Comparison of ENCODE assay signal across 8 cellular contexts in the genomic region with DNA sequence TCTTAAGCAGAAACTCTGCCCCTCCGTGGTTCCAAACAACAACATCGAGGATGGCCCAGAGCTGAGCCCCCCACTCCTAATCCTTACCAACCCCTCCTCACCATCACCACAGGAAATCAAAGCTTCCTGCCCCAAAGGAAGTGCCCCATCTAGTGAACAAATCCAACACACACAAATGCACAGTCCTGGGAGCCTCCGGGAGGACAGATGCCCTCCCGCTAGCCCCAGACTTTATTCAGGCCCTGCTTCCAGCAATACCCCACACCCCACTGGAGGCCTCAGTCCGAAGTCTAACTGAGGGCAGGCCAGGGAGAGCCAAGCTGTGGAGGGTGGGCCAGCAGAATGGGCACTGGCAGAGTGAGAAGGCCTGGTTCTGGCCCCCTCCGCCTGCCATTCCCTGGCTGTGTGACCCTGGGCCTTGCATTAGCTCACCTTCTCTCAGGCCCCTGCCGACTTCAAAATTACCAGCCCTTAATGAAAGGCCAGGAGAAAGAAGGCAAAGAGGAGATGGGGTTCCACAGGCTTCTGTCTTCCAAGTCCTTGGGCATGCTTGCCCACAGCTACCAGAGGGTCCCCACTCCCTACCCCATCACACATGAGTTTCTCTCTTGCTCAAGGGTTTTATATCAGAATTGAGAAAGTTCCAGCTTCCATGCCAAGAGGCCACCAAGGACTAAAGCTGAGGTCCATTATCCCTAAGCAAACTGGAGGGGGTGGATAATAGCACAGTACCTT. TPM values are rescaled to one million over a fixed set of nuclear protein-coding genes. Genes with fewer than 3 reads are reported as not detected.
A peak's percentile ranks its signal among the peaks of the same experiment; 100 is the strongest.
DNase-seq lines count a peak whose midpoint lies in the region; ATAC-seq, FAIRE-seq and TF ChIP-seq lines count a peak whose summit lies in the region.

No MANE protein-coding gene starts in this region.

- POLR2A ChIA-PET in HepG2 (lab: Yijun Ruan, JAX) = interaction anchor here (0.8 to 2.0 kb wide), 5 partner anchors 9 to 40 kb away, joined by 3 to 7 read pairs (median 4); no protein-coding TSS in a partner anchor

- H3K79me2 ChIP-seq in HepG2 (ENCODE audit: insufficient read depth, low read length) = no peaks in the 10 kb centered on the region

- FAIRE-seq in HepG2 (lab: Jason Lieb, UNC) = peak; percentile 72

- peak; percentile 42 to 44 for DNase-seq in activated CD4-positive, alpha-beta T cell treated with anti-CD3 and anti-CD28 coated beads, Interleukin-2, amount 50 U/mL, for 48 hours
- DNase-seq in activated CD4-positive, alpha-beta T cell treated with anti-CD3 and anti-CD28 coated beads, Interleukin-2, amount 50 U/mL, for 1 hour = no peak
- DNase-seq in HepG2 (ENCODE audit: low spot score) (peak; percentile 50), tibial artery (no peak), HT-29 (ENCODE audit: low spot score) (no peak), T-helper 9 cell (no peak)

- intact Hi-C loops in HepG2 (cut with micrococcal nuclease; ENCODE audit: unreplicated experiment) (no loop called here), tibial artery (cut with DNase I; ENCODE audit: low total_unique reads) (no loop called here)

- TF ChIP-seq POLR2A in HepG2 (IDR thresholded peaks at IDR 0.05; ENCODE audit: insufficient read depth in 1 of 2, low read depth in 2 of 2, low read length in 2 of 2) = no peak

- H2AFZ ChIP-seq in HepG2 (ENCODE audit: low read length) = no peak overlapping the region

- no TSS peak for BruUV-seq in HepG2 (replicated peaks; lab: Mats Ljungman, UMichigan)

- H3K27ac ChIP-seq in adipose tissue (ENCODE audit: low read depth, low read length) (peak overlapping the region; percentile 88), HepG2 (ENCODE audit: extremely low read length, insufficient read depth, low read length) (no peak overlapping the region), tibial artery (peak overlapping the region; percentile 91 to 99)

- H3K9ac ChIP-seq in HepG2 (ENCODE audit: insufficient read depth, low read depth, low read length) = 0 out of 2 replicates have a peak overlapping the region, but pooled peaks have one; percentile 12

- H3K4me3 ChIP-seq in HepG2 (replicated peaks in 1 of 3; ENCODE audit: insufficient read depth in 1 of 3, low read depth in 2 of 3, low read length in 3 of 3) (peak overlapping the region in 2 of 3 experiments; percentile 4 to 11; a peak in 3 of 6 replicates), tibial artery (peak overlapping the region; percentile 62 to 81)

- peak overlapping the region; percentile 82 for H3K4me2 ChIP-seq in HepG2 (ENCODE audit: low read depth, low read length)

- H3K4me1 ChIP-seq in HepG2 (ENCODE audit: insufficient read depth, low read length) (peaks cover 52% of the 10 kb centered on the region), tibial artery (peaks cover 9 to 83% (median 78%) of the 10 kb centered on the region in 4 donors)

- H3K27me3 ChIP-seq in HepG2 (ENCODE audit: control insufficient read depth in 1 of 2, insufficient read depth in 2 of 2, low read length in 2 of 2) = peaks cover 0 to 8% of the 10 kb centered on the region in 2 experiments; a peak in 3 of 5 replicates
- H3K27me3 ChIP-seq in tibial artery = no peaks in the 10 kb centered on the region

- CTCF ChIA-PET in HepG2 (lab: Yijun Ruan, JAX; ENCODE audit: low intra/inter-chr PET ratio, low total read pairs) = interaction anchor here (1.6 kb wide), 1 partner anchor 20 kb away, joined by 4 read pairs; no protein-coding TSS in a partner anchor

- TF ChIP-seq CTCF in HepG2 (CRISPR knock-in tag; IDR thresholded peaks at IDR 0.05) = peak; percentile 56
- TF ChIP-seq CTCF in tibial artery (IDR thresholded peaks at IDR 0.05) = peak in 1 of 2 experiments; percentile 32

- ATAC-seq in HepG2 (peak; percentile 21), HG03108 (IDR thresholded peaks at IDR 0.05; ENCODE audit: unreplicated experiment) (no peak)

- TF ChIP-seq EP300 in HepG2 (IDR thresholded peaks at IDR 0.05; ENCODE audit: low read depth in 2 of 2, low read length in 2 of 2) = no peak
- no peak for TF ChIP-seq EP300 in HepG2 (CRISPR knock-in tag; IDR thresholded peaks at IDR 0.05; ENCODE audit: borderline replicate concordance)

- no peaks in the 10 kb centered on the region for H3K9me3 ChIP-seq in HepG2 (ENCODE audit: low read length)
- H3K9me3 ChIP-seq in tibial artery = no peaks in the 10 kb centered on the region

- H3K36me3 ChIP-seq in HepG2 (replicated peaks in 1 of 2; ENCODE audit: control insufficient read depth in 1 of 2, insufficient read depth in 2 of 2, low read length in 2 of 2) (no peaks in the 10 kb centered on the region), tibial artery (no peaks in the 10 kb centered on the region)

- TF ChIP-seq RAD21 in HepG2 (CRISPR knock-in tag; IDR thresholded peaks at IDR 0.05) = no peak

- in situ Hi-C loops in HepG2 (cut with HindIII; ENCODE audit: extremely low pct_ligation_motif_present, low pct_unique_long_range_greater_than_20kb) = no loop called here

- 17 to 63% (median 18%) methylated on average over 7 of the region's 7 CpGs for WGBS in adipose tissue, 3 donors
- 32% methylated on average over 5 of the region's 7 CpGs for WGBS in HepG2 (ENCODE audit: low lambda C conversion rate)

- H4K20me1 ChIP-seq in HepG2 (ENCODE audit: insufficient read depth, low read length) = peaks cover 4% of the 10 kb centered on the region; the same call in 1 of the 2 replicates

RNA-seq across cellular contexts. Expression of gene HDAC7, which starts 2.3 kb away (rescaled TPM):
- polyA plus RNA-seq in adipose tissue = 100 to 1,000 TPM in 1 of 3 donors, 10 to 100 TPM in 2; 18.9 to 107 (median 59.0) TPM
- 3.7 and 4.6 TPM in 2 replicates for total RNA-seq in HepG2 (2016; rRNA removed; fragmentation: Illumina TruSeq; extraction: Trizol)
- 1.5 and 2.7 TPM in 2 replicates for total RNA-seq in HepG2 (2016; cell fraction: cytosol; rRNA removed; fragmentation: Illumina TruSeq; extraction: Trizol; ENCODE audit: low read depth)
- total RNA-seq in HepG2 (2016; cell fraction: insoluble cytoplasmic fraction; rRNA removed; fragmentation: Illumina TruSeq; extraction: Trizol) = 3.3 and 5.0 TPM in 2 replicates
- total RNA-seq in HepG2 (2016; cell fraction: membrane; rRNA removed; fragmentation: Illumina TruSeq; extraction: Trizol) = 4.5 and 5.3 TPM in 2 replicates
- total RNA-seq in HepG2 (2016; cell fraction: nucleus; rRNA removed; fragmentation: Illumina TruSeq; extraction: Trizol) = 5.2 and 5.6 TPM in 2 replicates
- 8.5 and 10.8 TPM in 2 replicates for polyA plus RNA-seq in HepG2 (2011; rRNA removed)
- 3.4 and 5.9 TPM in 2 replicates for polyA plus RNA-seq in HepG2 (2011; cell fraction: cytosol; rRNA removed)
- polyA plus RNA-seq in HepG2 (2011; cell fraction: nucleus; rRNA removed) = 44.6 and 61.9 TPM in 2 replicates
- polyA plus RNA-seq in HepG2 (2012) = 3.9 and 6.2 TPM in 2 replicates
- polyA plus RNA-seq in HepG2 (2016; cell fraction: cytosol; fragmentation: Illumina TruSeq; extraction: Trizol; ENCODE audit: low read depth) = 1.6 and 1.8 TPM in 2 replicates
- 7.3 and 8.0 TPM in 2 replicates for polyA plus RNA-seq in HepG2 (2016; cell fraction: insoluble cytoplasmic fraction; fragmentation: Illumina TruSeq; extraction: Trizol; ENCODE audit: low read depth)
- 5.0 and 6.0 TPM in 2 replicates for polyA plus RNA-seq in HepG2 (2016; cell fraction: membrane; fragmentation: Illumina TruSeq; extraction: Trizol; ENCODE audit: low read depth)
- 15.8 and 16.2 TPM in 2 replicates for polyA plus RNA-seq in HepG2 (2016; cell fraction: nucleus; fragmentation: Illumina TruSeq; extraction: Trizol; ENCODE audit: insufficient read depth, low read depth)
- 11.8 and 35.8 TPM in 2 replicates for polyA minus RNA-seq in HepG2 (2011; rRNA and poly(A)+ RNA removed; ENCODE audit: low replicate concordance)
- 2.3 and 4.6 TPM in 2 replicates for polyA minus RNA-seq in HepG2 (2011; cell fraction: cytosol; rRNA and poly(A)+ RNA removed)
- polyA minus RNA-seq in HepG2 (2011; cell fraction: nucleus; rRNA and poly(A)+ RNA removed) = 6.8 and 9.5 TPM in 2 replicates
- 51.7 and 55.6 TPM in 2 replicates for total RNA-seq in HT-29 (2014; rRNA removed; shearing (Covaris generic))

RNA-seq across cellular contexts. Expression of gene SLC48A1, which starts 44.4 kb away (rescaled TPM):
- polyA plus RNA-seq in adipose tissue (10 to 100 TPM in 2 of 3 donors, 1 to 10 TPM in 1; 9.8 to 21.4 (median 17.0) TPM), HepG2 (2011; rRNA removed) (2.2 and 3.1 TPM in 2 replicates)
- total RNA-seq in HepG2 (2016; rRNA removed; fragmentation: Illumina TruSeq; extraction: Trizol) = 2.6 and 3.7 TPM in 2 replicates
- total RNA-seq in HepG2 (2016; cell fraction: cytosol; rRNA removed; fragmentation: Illumina TruSeq; extraction: Trizol; ENCODE audit: low read depth) = 2.3 and 3.1 TPM in 2 replicates
- total RNA-seq in HepG2 (2016; cell fraction: insoluble cytoplasmic fraction; rRNA removed; fragmentation: Illumina TruSeq; extraction: Trizol) = 2.3 and 3.4 TPM in 2 replicates
- 5.0 and 6.3 TPM in 2 replicates for total RNA-seq in HepG2 (2016; cell fraction: membrane; rRNA removed; fragmentation: Illumina TruSeq; extraction: Trizol)
- 2.5 and 2.6 TPM in 2 replicates for total RNA-seq in HepG2 (2016; cell fraction: nucleus; rRNA removed; fragmentation: Illumina TruSeq; extraction: Trizol)
- polyA plus RNA-seq in HepG2 (2011; cell fraction: cytosol; rRNA removed) = 2.4 and 2.6 TPM in 2 replicates
- polyA plus RNA-seq in HepG2 (2011; cell fraction: nucleus; rRNA removed) = 3.1 and 4.1 TPM in 2 replicates
- polyA plus RNA-seq in HepG2 (2012) = 2.1 and 3.5 TPM in 2 replicates
- polyA plus RNA-seq in HepG2 (2016; cell fraction: cytosol; fragmentation: Illumina TruSeq; extraction: Trizol; ENCODE audit: low read depth) = 3.8 and 3.9 TPM in 2 replicates
- polyA plus RNA-seq in HepG2 (2016; cell fraction: insoluble cytoplasmic fraction; fragmentation: Illumina TruSeq; extraction: Trizol; ENCODE audit: low read depth) = 2.6 and 3.2 TPM in 2 replicates
- 6.3 and 6.9 TPM in 2 replicates for polyA plus RNA-seq in HepG2 (2016; cell fraction: membrane; fragmentation: Illumina TruSeq; extraction: Trizol; ENCODE audit: low read depth)
- 5.6 and 6.3 TPM in 2 replicates for polyA plus RNA-seq in HepG2 (2016; cell fraction: nucleus; fragmentation: Illumina TruSeq; extraction: Trizol; ENCODE audit: insufficient read depth, low read depth)
- polyA minus RNA-seq in HepG2 (2011; rRNA and poly(A)+ RNA removed; ENCODE audit: low replicate concordance) = 5.7 and 45.5 TPM in 2 replicates
- 1.5 and 2.1 TPM in 2 replicates for polyA minus RNA-seq in HepG2 (2011; cell fraction: cytosol; rRNA and poly(A)+ RNA removed)
- 1.7 and 2.8 TPM in 2 replicates for polyA minus RNA-seq in HepG2 (2011; cell fraction: nucleus; rRNA and poly(A)+ RNA removed)
- total RNA-seq in HT-29 (2014; rRNA removed; shearing (Covaris generic)) = 31.1 and 35.7 TPM in 2 replicates

RNA-seq across cellular contexts. Expression of gene RAPGEF3, which starts 58.8 kb away (rescaled TPM):
- polyA plus RNA-seq in adipose tissue = 100 to 1,000 TPM in 1 of 3 donors, 10 to 100 TPM in 2; 11.6 to 239 (median 57.9) TPM
- total RNA-seq in HepG2 (2016; rRNA removed; fragmentation: Illumina TruSeq; extraction: Trizol) = 0.07 TPM in 1 of 2 replicates, not detected in the other
- not detected in 2 replicates for total RNA-seq in HepG2 (2016; cell fraction: cytosol; rRNA removed; fragmentation: Illumina TruSeq; extraction: Trizol; ENCODE audit: low read depth)
- total RNA-seq in HepG2 (2016; cell fraction: insoluble cytoplasmic fraction; rRNA removed; fragmentation: Illumina TruSeq; extraction: Trizol) = 0.09 TPM in 1 of 2 replicates, not detected in the other
- 0.03 TPM in 1 of 2 replicates, not detected in the other for total RNA-seq in HepG2 (2016; cell fraction: membrane; rRNA removed; fragmentation: Illumina TruSeq; extraction: Trizol)
- total RNA-seq in HepG2 (2016; cell fraction: nucleus; rRNA removed; fragmentation: Illumina TruSeq; extraction: Trizol) = 0.40 TPM in 1 of 2 replicates, not detected in the other
- polyA plus RNA-seq in HepG2 (2011; rRNA removed) = 0.07 and 0.37 TPM in 2 replicates
- polyA plus RNA-seq in HepG2 (2011; cell fraction: cytosol; rRNA removed) = 0.05 and 0.13 TPM in 2 replicates
- polyA plus RNA-seq in HepG2 (2011; cell fraction: nucleus; rRNA removed) = 0.56 and 0.95 TPM in 2 replicates
- polyA plus RNA-seq in HepG2 (2012) = 0.11 and 0.16 TPM in 2 replicates
- not detected in 2 replicates for polyA plus RNA-seq in HepG2 (2016; cell fraction: cytosol; fragmentation: Illumina TruSeq; extraction: Trizol; ENCODE audit: low read depth)
- polyA plus RNA-seq in HepG2 (2016; cell fraction: insoluble cytoplasmic fraction; fragmentation: Illumina TruSeq; extraction: Trizol; ENCODE audit: low read depth) = 0.17 TPM in 1 of 2 replicates, not detected in the other
- polyA plus RNA-seq in HepG2 (2016; cell fraction: membrane; fragmentation: Illumina TruSeq; extraction: Trizol; ENCODE audit: low read depth) = not detected in 2 replicates
- polyA plus RNA-seq in HepG2 (2016; cell fraction: nucleus; fragmentation: Illumina TruSeq; extraction: Trizol; ENCODE audit: insufficient read depth, low read depth) = 0.63 TPM in 1 of 2 replicates, not detected in the other
- polyA minus RNA-seq in HepG2 (2011; rRNA and poly(A)+ RNA removed; ENCODE audit: low replicate concordance) = 0.28 and 2.0 TPM in 2 replicates
- polyA minus RNA-seq in HepG2 (2011; cell fraction: cytosol; rRNA and poly(A)+ RNA removed) = not detected in 2 replicates
- 0.13 and 1.1 TPM in 2 replicates for polyA minus RNA-seq in HepG2 (2011; cell fraction: nucleus; rRNA and poly(A)+ RNA removed)
- total RNA-seq in HT-29 (2014; rRNA removed; shearing (Covaris generic)) = 38.2 and 44.1 TPM in 2 replicates

Comparison
In these comparisons a context has a peak if more than half of its experiments do, and no peak if none do; other contexts are left out.
1. DNase-seq: peak in activated CD4-positive, alpha-beta T cell treated with anti-CD3 and anti-CD28 coated beads, Interleukin-2, amount 50 U/mL, for 48 hours (2 of 2) and HepG2 (single experiment); none in activated CD4-positive, alpha-beta T cell treated with anti-CD3 and anti-CD28 coated beads, Interleukin-2, amount 50 U/mL, for 1 hour (single experiment), tibial artery (0 of 2), HT-29 (single experiment) and T-helper 9 cell (single experiment).
2. RNA of gene RAPGEF3, which starts 58.8 kb away (total RNA-seq): 38.2 to 44.1 TPM in HT-29; 0.03 to 0.40 TPM in HepG2; every median in the first group is over 10 times any median in the second.